ENCODE assay signal across 9 cellular contexts in the genomic region with DNA sequence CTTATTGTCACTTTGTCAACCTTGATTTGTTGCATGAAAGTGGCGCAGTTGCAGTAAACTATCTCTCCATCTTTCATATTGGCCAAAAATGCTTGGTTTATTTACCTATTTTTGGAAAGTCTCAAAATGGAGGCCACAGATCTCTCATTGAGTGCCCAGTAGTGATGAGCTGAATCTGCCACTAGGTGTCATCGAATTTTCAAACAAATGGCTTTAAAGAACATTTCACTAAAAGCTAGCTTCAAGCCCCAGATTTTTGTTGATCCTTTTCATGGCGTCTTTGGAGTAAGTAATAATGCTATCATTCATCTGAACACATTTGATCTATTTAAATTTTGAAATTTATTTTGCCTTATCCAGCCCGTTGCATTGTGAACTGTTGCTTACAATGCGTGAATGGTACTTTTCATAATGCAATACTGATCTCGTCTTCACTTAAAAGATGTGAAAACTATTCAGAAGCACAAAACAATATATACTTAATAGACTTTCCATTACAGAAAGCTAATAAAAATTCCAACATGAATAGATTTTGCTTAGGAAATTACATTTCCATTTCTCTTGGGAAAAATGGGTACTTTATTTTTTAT.
A peak's percentile ranks its signal among the peaks of the same experiment; 100 is the strongest.
DNase-seq lines count a peak whose midpoint lies in the region; ATAC-seq and FAIRE-seq lines count a peak whose summit lies in the region.
"Had no signal": no experiment of that assay in that cellular context is flagged by ENCODE, and none has a peak within 500 bp of the region (broad histone marks: within the 10 kb centered on the region; RNA-seq: fewer than 3 reads in every experiment).

No MANE protein-coding gene starts in this region.

- FAIRE-seq in RCC 7860 (lab: Jason Lieb, UNC): peak; percentile 78
- FAIRE-seq: islet of Langerhans had no signal

- peak; percentile 4 for DNase-seq in G401 (ENCODE audit: low spot score)
- peak; percentile 40 for DNase-seq in RCC 7860 (ENCODE audit: low spot score)
- DNase-seq in inferior parietal cortex (ENCODE audit: extremely low spot score): peak; percentile 20
- no peak for DNase-seq in NCI-H2107 (lab: John Stamatoyannopoulos, UW)
- no peak for DNase-seq in stimulated activated naive CD4-positive, alpha-beta T cell (lab: John Stamatoyannopoulos, UW)

- H3K9me3 Mint-ChIP-seq in activated T-helper 17 cell treated with anti-CD3 and anti-CD28 coated beads, Interleukin-2, amount 50 U/mL, for 72 hours: peaks cover 4% of the 10 kb centered on the region

- in situ Hi-C loops in G401 (cut with HindIII; ENCODE audit: low sequenced_read_pairs): no loop called here

- no peak overlapping the region for H3K27ac Mint-ChIP-seq in activated T-helper 17 cell treated with anti-CD3 and anti-CD28 coated beads, Interleukin-2, amount 50 U/mL, for 72 hours

- no peaks in the 10 kb centered on the region for H3K36me3 Mint-ChIP-seq in activated T-helper 17 cell treated with anti-CD3 and anti-CD28 coated beads, Interleukin-2, amount 50 U/mL, for 72 hours (ENCODE audit: low read depth)

- peaks cover 3% of the 10 kb centered on the region for H3K27me3 Mint-ChIP-seq in activated T-helper 17 cell treated with anti-CD3 and anti-CD28 coated beads, Interleukin-2, amount 50 U/mL, for 72 hours

- no peaks in the 10 kb centered on the region for H3K4me1 Mint-ChIP-seq in activated T-helper 17 cell treated with anti-CD3 and anti-CD28 coated beads, Interleukin-2, amount 50 U/mL, for 72 hours

- no peak overlapping the region for H3K4me3 Mint-ChIP-seq in activated T-helper 17 cell treated with anti-CD3 and anti-CD28 coated beads, Interleukin-2, amount 50 U/mL, for 72 hours

- peak; percentile 48 for ATAC-seq in HG02678 (IDR thresholded peaks at IDR 0.05; ENCODE audit: unreplicated experiment)
- ATAC-seq in activated T-helper 17 cell treated with anti-CD3 and anti-CD28 coated beads, Interleukin-2, amount 50 U/mL, for 72 hours (replicated peaks): no peak
- ATAC-seq in HG02763 (IDR thresholded peaks at IDR 0.05; ENCODE audit: unreplicated experiment): no peak

Comparison
In these comparisons a context has a peak if more than half of its experiments do, and no peak if none do; other contexts are left out.
1. DNase-seq: peak in G401 (single experiment), RCC 7860 (single experiment) and inferior parietal cortex (single experiment); none in NCI-H2107 (single experiment) and stimulated activated naive CD4-positive, alpha-beta T cell (0 of 6).